ENCODE assay signal across 15 cellular contexts in genomic region chr18:10842821-10843220, GRCh38.
DNase-seq lines count a peak whose midpoint lies in the region; ATAC-seq and TF ChIP-seq lines count a peak whose summit lies in the region.
"Had no signal": no experiment of that assay in that cellular context is flagged by ENCODE, and none has a peak within 500 bp of the region (broad histone marks: within the 10 kb centered on the region; RNA-seq: fewer than 3 reads in every experiment).

No MANE protein-coding gene starts in this region.

- H3K4me2 ChIP-seq in PC-3 (ENCODE audit: low read length) = no peak overlapping the region
- H3K4me2 ChIP-seq: GM23338 had no signal

- 0 out of 2 replicates have a peak, but pooled peaks cover 4% of the 10 kb centered on the region for H3K9me2 ChIP-seq in PC-3 (replicated peaks; ENCODE audit: low read length)

- peaks cover 41% of the 10 kb centered on the region for H3K27me3 ChIP-seq in PC-3 (ENCODE audit: low read length)

- no peak overlapping the region for H3K4me3 ChIP-seq in fibroblast of pulmonary artery (replicated peaks; ENCODE audit: low read depth, low read length)
- no peak overlapping the region for H3K4me3 ChIP-seq in retinal pigment epithelial cell (ENCODE audit: low read length)
- no peak overlapping the region for H3K4me3 ChIP-seq in PC-3 (ENCODE audit: low read length)
- H3K4me3 ChIP-seq: GM12878, GM23338 had no signal

- no peaks in the 10 kb centered on the region for H3K4me1 ChIP-seq in PC-3 (ENCODE audit: insufficient read depth, low read length)

- POLR2A ChIA-PET in PC-3 (lab: Charles Lee; ENCODE audit: unreplicated experiment) = no interaction called here

- H3K79me2 ChIP-seq in PC-3 (ENCODE audit: low read length) = no peaks in the 10 kb centered on the region

- TF ChIP-seq CTCF in fibroblast of pulmonary artery (IDR thresholded peaks at IDR 0.05; ENCODE audit: low read length, missing control alignments) (no peak), retinal pigment epithelial cell (conservative IDR thresholded peaks at IDR 0.05; ENCODE audit: low read depth, low read length) (no peak), PC-3 (conservative IDR thresholded peaks at IDR 0.05; ENCODE audit: low read depth, low read length) (no peak)

- H3K9ac ChIP-seq in PC-3 (ENCODE audit: low read length) = no peak overlapping the region

- ATAC-seq in PC-3 = no peak
- ATAC-seq: GM12878, GM23338 had no signal

- H3K27ac ChIP-seq in PC-3 (ENCODE audit: low read length) = no peak overlapping the region

- no peak overlapping the region for H2AFZ ChIP-seq in PC-3 (ENCODE audit: low read length)
- H2AFZ ChIP-seq: GM23338 had no signal

- no peaks in the 10 kb centered on the region for H3F3A ChIP-seq in PC-3 (ENCODE audit: low read length, unreplicated experiment)

- BruUV-seq in PC-3 (replicated peaks; lab: Mats Ljungman, UMichigan) = no TSS peak

- peak; percentile 30 for DNase-seq in OCI-M1 (lab: John Stamatoyannopoulos, UW)
- peak; percentile 56 for DNase-seq in fibroblast of pulmonary artery (ENCODE audit: low read depth)
- DNase-seq in left kidney (ENCODE audit: low read depth, low spot score) = peak; percentile 24
- peak; percentile 18 for DNase-seq in retinal pigment epithelial cell (ENCODE audit: low read depth)
- no peak for DNase-seq in SW 1271 (lab: John Stamatoyannopoulos, UW)
- DNase-seq in PC-3 = no peak
- no peak for DNase-seq in NCI-H2227 (lab: John Stamatoyannopoulos, UW; ENCODE audit: unreplicated experiment)
- no peak for DNase-seq in SHP77 (lab: John Stamatoyannopoulos, UW)
- DNase-seq: ACHN; C1 segment of cervical spinal cord; CD4-positive, alpha-beta T cell; DMS79; H7 had no signal

- no peaks in the 10 kb centered on the region for H3K9me3 ChIP-seq in PC-3 (ENCODE audit: low read length)

- CTCF ChIA-PET in PC-3 (lab: Charles Lee) = no interaction called here

- intact Hi-C loops in PC-3 (cut with micrococcal nuclease) = no loop called here

- no peaks in the 10 kb centered on the region for H4K20me1 ChIP-seq in PC-3 (ENCODE audit: low read length)

- no peaks in the 10 kb centered on the region for H3K36me3 ChIP-seq in PC-3 (ENCODE audit: low read depth, low read length)

Comparison
In these comparisons a context has a peak if more than half of its experiments do, and no peak if none do; other contexts are left out.
1. DNase-seq: peak in OCI-M1 (single experiment), fibroblast of pulmonary artery (single experiment), left kidney (single experiment) and retinal pigment epithelial cell (single experiment); none in SW 1271 (0 of 2), PC-3 (single experiment), NCI-H2227 (single experiment) and SHP77 (0 of 2).